ENCODE assay signal across 12 cellular contexts in genomic region chr17:19975601-19976000, GRCh38. TPM values are rescaled to one million over a fixed set of nuclear protein-coding genes. Genes with fewer than 3 reads are reported as not detected.
DNase-seq lines count a peak whose midpoint lies in the region; ATAC-seq, FAIRE-seq and TF ChIP-seq lines count a peak whose summit lies in the region.
"Had no signal": no experiment of that assay in that cellular context is flagged by ENCODE, and none has a peak within 500 bp of the region (broad histone marks: within the 10 kb centered on the region; RNA-seq: fewer than 3 reads in every experiment).

No MANE protein-coding gene starts in this region.

- no peaks in the 10 kb centered on the region; a peak in 4 of 5 replicates for H3K36me3 ChIP-seq in HepG2 (replicated peaks in 1 of 2; ENCODE audit: control insufficient read depth in 1 of 2, insufficient read depth in 2 of 2, low read length in 2 of 2)
- H3K36me3 ChIP-seq in right lobe of liver: peaks cover 0 to 12% (median 0%) of the 10 kb centered on the region in 4 donors
- H3K36me3 ChIP-seq in Panc1 (ENCODE audit: control insufficient read depth, insufficient read depth, low read length): peaks cover 4% of the 10 kb centered on the region; the same call in 1 of the 2 replicates
- peaks cover 39% of the 10 kb centered on the region for H3K36me3 ChIP-seq in SJCRH30

- FAIRE-seq in HepG2 (lab: Jason Lieb, UNC): no peak

- intact Hi-C loops in HepG2 (cut with micrococcal nuclease; ENCODE audit: unreplicated experiment): no loop called here
- intact Hi-C loops in right lobe of liver (cut with DNase I): no loop called here
- intact Hi-C loops in Panc1 (cut with micrococcal nuclease; ENCODE audit: unreplicated experiment): no loop called here

- in situ Hi-C loops in HepG2 (cut with HindIII; ENCODE audit: extremely low pct_ligation_motif_present, low pct_unique_long_range_greater_than_20kb) (loop anchor here (25.0 kb wide), 1 partner anchor 337 kb away; no protein-coding TSS in a partner anchor), Panc1 (cut with HindIII; ENCODE audit: low pct_unique_long_range_greater_than_20kb, low sequenced_read_pairs) (no loop called here)

- POLR2A ChIA-PET in HepG2 (lab: Yijun Ruan, JAX) (interaction anchor here (1.1 to 1.9 kb wide), 2 partner anchors 18 to 37 kb away, joined by 3 to 5 read pairs; no protein-coding TSS in a partner anchor), Panc1 (lab: Charles Lee) (no interaction called here)

- no peaks in the 10 kb centered on the region; the same call in 1 of the 2 replicates for H4K20me1 ChIP-seq in HepG2 (ENCODE audit: insufficient read depth, low read length)

- H3K9me3 Mint-ChIP-seq in type B pancreatic cell: peaks cover 5% of the 10 kb centered on the region

- H3K36me3 Mint-ChIP-seq in type B pancreatic cell: peaks cover 21% of the 10 kb centered on the region

- BruUV-seq in HepG2 (replicated peaks; lab: Mats Ljungman, UMichigan): TSS peak; percentile 43
- BruUV-seq in Panc1 (replicated peaks; lab: Mats Ljungman, UMichigan): TSS peak; percentile 70

- no peak overlapping the region for H3K27ac ChIP-seq in HepG2 (ENCODE audit: extremely low read length, insufficient read depth, low read length)
- H3K27ac ChIP-seq in right lobe of liver: no peak overlapping the region
- no peak overlapping the region for H3K27ac ChIP-seq in Panc1 (ENCODE audit: low read length)
- H3K27ac ChIP-seq in SJCRH30: no peak overlapping the region
- H3K27ac ChIP-seq: SK-N-MC had no signal

- 64% methylated on average over 3 of the region's 3 CpGs for WGBS in HepG2 (ENCODE audit: low lambda C conversion rate)
- 66% methylated on average over 3 of the region's 3 CpGs for WGBS in right lobe of liver (ENCODE audit: insufficient coverage, low coverage, low lambda C conversion rate, missing lambda C conversion rate)

- 0 out of 6 replicates have a peak overlapping the region, but pooled peaks of 1 of the 3 experiments have one; percentile 31 for H3K4me3 ChIP-seq in HepG2 (replicated peaks in 1 of 3; ENCODE audit: insufficient read depth in 1 of 3, low read depth in 2 of 3, low read length in 3 of 3)
- no peak overlapping the region for H3K4me3 ChIP-seq in right lobe of liver
- no peak overlapping the region for H3K4me3 ChIP-seq in Panc1 (ENCODE audit: low read depth in 2 of 2, low read length in 2 of 2)
- H3K4me3 ChIP-seq in fibroblast of pulmonary artery (replicated peaks; ENCODE audit: low read depth, low read length): peak overlapping the region; percentile 7
- no peak overlapping the region for H3K4me3 ChIP-seq in SJCRH30

- no peak overlapping the region for H2AFZ ChIP-seq in HepG2 (ENCODE audit: low read length)

- peaks cover 54% of the 10 kb centered on the region for H3K79me2 ChIP-seq in HepG2 (ENCODE audit: insufficient read depth, low read length)

- H3K27ac Mint-ChIP-seq in type B pancreatic cell: peak overlapping the region; percentile 25

- peak overlapping the region; percentile 69 for H3K4me3 Mint-ChIP-seq in type B pancreatic cell

- TF ChIP-seq RAD21 in HepG2 (CRISPR knock-in tag; IDR thresholded peaks at IDR 0.05): no peak

- H3K9ac ChIP-seq in HepG2 (ENCODE audit: insufficient read depth, low read depth, low read length): no peak overlapping the region

- TF ChIP-seq POLR2A in HepG2 (IDR thresholded peaks at IDR 0.05; ENCODE audit: insufficient read depth in 1 of 2, low read depth in 2 of 2, low read length in 2 of 2) (no peak), right lobe of liver (IDR thresholded peaks at IDR 0.05) (no peak)

- no peak for TF ChIP-seq EP300 in HepG2 (IDR thresholded peaks at IDR 0.05; ENCODE audit: low read depth in 2 of 2, low read length in 2 of 2)
- no peak for TF ChIP-seq EP300 in HepG2 (CRISPR knock-in tag; IDR thresholded peaks at IDR 0.05; ENCODE audit: borderline replicate concordance)

- H3K27me3 ChIP-seq in HepG2 (ENCODE audit: control insufficient read depth in 1 of 2, insufficient read depth in 2 of 2, low read length in 2 of 2) (no peaks in the 10 kb centered on the region; a peak in 1 of 5 replicates), right lobe of liver (no peaks in the 10 kb centered on the region), Panc1 (ENCODE audit: control insufficient read depth, insufficient read depth, low read length) (no peaks in the 10 kb centered on the region), SJCRH30 (no peaks in the 10 kb centered on the region)

- TF ChIP-seq CTCF in HepG2 (CRISPR knock-in tag; IDR thresholded peaks at IDR 0.05) (no peak), right lobe of liver (IDR thresholded peaks at IDR 0.05) (no peak), Panc1 (IDR thresholded peaks at IDR 0.05) (no peak), fibroblast of pulmonary artery (IDR thresholded peaks at IDR 0.05; ENCODE audit: low read length, missing control alignments) (no peak), type B pancreatic cell (conservative IDR thresholded peaks at IDR 0.05) (no peak)

- H3K27me3 Mint-ChIP-seq in type B pancreatic cell: no peaks in the 10 kb centered on the region

- CTCF ChIA-PET in HepG2 (lab: Yijun Ruan, JAX; ENCODE audit: low intra/inter-chr PET ratio, low total read pairs): no interaction called here
- CTCF ChIA-PET in Panc1 (lab: Charles Lee): no interaction called here

- ATAC-seq in HepG2: no peak
- no peak for ATAC-seq in right lobe of liver
- no peak for ATAC-seq in Panc1
- ATAC-seq in HG02623 (IDR thresholded peaks at IDR 0.05; ENCODE audit: unreplicated experiment): no peak
- no peak for ATAC-seq in activated CD4-positive, CD25-positive, alpha-beta regulatory T cell treated with anti-CD3 and anti-CD28 coated beads, Interleukin-2, amount 50 U/mL, for 24 hours
- ATAC-seq: esophagus mucosa had no signal

- peak overlapping the region; percentile 76 for H3K4me2 ChIP-seq in HepG2 (ENCODE audit: low read depth, low read length)

- peaks cover 17% of the 10 kb centered on the region for H3K4me1 Mint-ChIP-seq in type B pancreatic cell (ENCODE audit: unreplicated experiment)

- peaks cover 28% of the 10 kb centered on the region for H3K4me1 ChIP-seq in HepG2 (ENCODE audit: insufficient read depth, low read length)
- H3K4me1 ChIP-seq in right lobe of liver: peaks cover 0 to 14% (median 3%) of the 10 kb centered on the region in 4 donors
- no peaks in the 10 kb centered on the region; the same call in 1 of the 2 replicates for H3K4me1 ChIP-seq in Panc1 (ENCODE audit: control insufficient read depth, insufficient read depth, low read length)
- peaks cover 11% of the 10 kb centered on the region for H3K4me1 ChIP-seq in SJCRH30

- no peaks in the 10 kb centered on the region for H3K9me3 ChIP-seq in HepG2 (ENCODE audit: low read length)
- H3K9me3 ChIP-seq in right lobe of liver: no peaks in the 10 kb centered on the region
- H3K9me3 ChIP-seq in Panc1 (ENCODE audit: control insufficient read depth, insufficient read depth, low read depth, low read length): no peaks in the 10 kb centered on the region
- no peaks in the 10 kb centered on the region for H3K9me3 ChIP-seq in SJCRH30 (replicated peaks)

- DNase-seq in HepG2 (ENCODE audit: low spot score) (no peak), right lobe of liver (no peak), Panc1 (ENCODE audit: low read depth, low spot score) (no peak), fibroblast of pulmonary artery (ENCODE audit: low read depth) (no peak), type B pancreatic cell (ENCODE audit: extremely low spot score, unreplicated experiment) (no peak), SJCRH30 (no peak)
- DNase-seq: Kasumi-1, NCI-H510A had no signal

RNA-seq across cellular contexts. Expression of gene AKAP10, which starts 2.0 kb away (rescaled TPM):
- total RNA-seq in HepG2 (2016; rRNA removed; fragmentation: Illumina TruSeq; extraction: Trizol) (17.4 and 17.6 TPM in 2 replicates), right lobe of liver (10 to 100 TPM in 3 of 6 experiments, 1 to 10 TPM in 3; 8.6 to 13.1 (median 10.6) TPM), Panc1 (2021; ENCODE audit: unreplicated experiment) (24.6 TPM), type B pancreatic cell (ENCODE audit: low replicate concordance) (30.3 and 31.3 TPM in 2 replicates)
- 12.5 and 13.3 TPM in 2 replicates for total RNA-seq in HepG2 (2016; cell fraction: cytosol; rRNA removed; fragmentation: Illumina TruSeq; extraction: Trizol; ENCODE audit: low read depth)
- total RNA-seq in HepG2 (2016; cell fraction: insoluble cytoplasmic fraction; rRNA removed; fragmentation: Illumina TruSeq; extraction: Trizol): 16.4 and 16.6 TPM in 2 replicates
- total RNA-seq in HepG2 (2016; cell fraction: membrane; rRNA removed; fragmentation: Illumina TruSeq; extraction: Trizol): 11.1 and 12.6 TPM in 2 replicates
- 16.3 and 23.4 TPM in 2 replicates for total RNA-seq in HepG2 (2016; cell fraction: nucleus; rRNA removed; fragmentation: Illumina TruSeq; extraction: Trizol)
- 17.9 and 21.7 TPM in 2 replicates for polyA plus RNA-seq in HepG2 (2011; rRNA removed)
- 7.2 and 10.1 TPM in 2 replicates for polyA plus RNA-seq in HepG2 (2011; cell fraction: cytosol; rRNA removed)
- 15.4 and 16.5 TPM in 2 replicates for polyA plus RNA-seq in HepG2 (2011; cell fraction: nucleus; rRNA removed)
- polyA plus RNA-seq in HepG2 (2012): 11.1 TPM in 2 replicates
- polyA plus RNA-seq in HepG2 (2016; cell fraction: cytosol; fragmentation: Illumina TruSeq; extraction: Trizol; ENCODE audit: low read depth): 0.67 and 0.76 TPM in 2 replicates
- 12.2 and 12.9 TPM in 2 replicates for polyA plus RNA-seq in HepG2 (2016; cell fraction: insoluble cytoplasmic fraction; fragmentation: Illumina TruSeq; extraction: Trizol; ENCODE audit: low read depth)
- 2.9 and 3.1 TPM in 2 replicates for polyA plus RNA-seq in HepG2 (2016; cell fraction: membrane; fragmentation: Illumina TruSeq; extraction: Trizol; ENCODE audit: low read depth)
- 19.8 and 23.6 TPM in 2 replicates for polyA plus RNA-seq in HepG2 (2016; cell fraction: nucleus; fragmentation: Illumina TruSeq; extraction: Trizol; ENCODE audit: insufficient read depth, low read depth)
- 24.1 and 55.5 TPM in 2 replicates for polyA minus RNA-seq in HepG2 (2011; rRNA and poly(A)+ RNA removed; ENCODE audit: low replicate concordance)
- polyA minus RNA-seq in HepG2 (2011; cell fraction: cytosol; rRNA and poly(A)+ RNA removed): 12.3 and 16.3 TPM in 2 replicates
- polyA minus RNA-seq in HepG2 (2011; cell fraction: nucleus; rRNA and poly(A)+ RNA removed): 44.9 and 47.9 TPM in 2 replicates
- polyA plus RNA-seq in Panc1 (2012; ENCODE audit: insufficient read length): 11.7 TPM
- 67.1 and 68.8 TPM in 2 replicates for total RNA-seq in SJCRH30 (2014; rRNA removed; shearing (Covaris generic))

RNA-seq across cellular contexts. Expression of gene SPECC1, which starts 33.6 kb away (rescaled TPM):
- total RNA-seq in HepG2 (2016; rRNA removed; fragmentation: Illumina TruSeq; extraction: Trizol) (4.2 and 6.9 TPM in 2 replicates), right lobe of liver (1 to 10 TPM in 5 of 6 experiments, under 1 TPM in 1; 0.81 to 5.0 (median 2.8) TPM), Panc1 (2021; ENCODE audit: unreplicated experiment) (80.8 TPM), type B pancreatic cell (ENCODE audit: low replicate concordance) (19.5 and 38.0 TPM in 2 replicates)
- 20.7 and 22.5 TPM in 2 replicates for total RNA-seq in HepG2 (2016; cell fraction: cytosol; rRNA removed; fragmentation: Illumina TruSeq; extraction: Trizol; ENCODE audit: low read depth)
- total RNA-seq in HepG2 (2016; cell fraction: insoluble cytoplasmic fraction; rRNA removed; fragmentation: Illumina TruSeq; extraction: Trizol): 3.7 and 4.5 TPM in 2 replicates
- 19.0 and 22.0 TPM in 2 replicates for total RNA-seq in HepG2 (2016; cell fraction: membrane; rRNA removed; fragmentation: Illumina TruSeq; extraction: Trizol)
- 3.8 and 4.8 TPM in 2 replicates for total RNA-seq in HepG2 (2016; cell fraction: nucleus; rRNA removed; fragmentation: Illumina TruSeq; extraction: Trizol)
- polyA plus RNA-seq in HepG2 (2011; rRNA removed): 1.6 and 2.3 TPM in 2 replicates
- polyA plus RNA-seq in HepG2 (2011; cell fraction: cytosol; rRNA removed): 2.0 and 2.1 TPM in 2 replicates
- polyA plus RNA-seq in HepG2 (2011; cell fraction: nucleus; rRNA removed): 1.2 and 1.7 TPM in 2 replicates
- 0.85 and 1.5 TPM in 2 replicates for polyA plus RNA-seq in HepG2 (2012)
- polyA plus RNA-seq in HepG2 (2016; cell fraction: cytosol; fragmentation: Illumina TruSeq; extraction: Trizol; ENCODE audit: low read depth): 1.7 and 2.4 TPM in 2 replicates
- 3.3 and 4.8 TPM in 2 replicates for polyA plus RNA-seq in HepG2 (2016; cell fraction: insoluble cytoplasmic fraction; fragmentation: Illumina TruSeq; extraction: Trizol; ENCODE audit: low read depth)
- 3.4 and 3.5 TPM in 2 replicates for polyA plus RNA-seq in HepG2 (2016; cell fraction: membrane; fragmentation: Illumina TruSeq; extraction: Trizol; ENCODE audit: low read depth)
- polyA plus RNA-seq in HepG2 (2016; cell fraction: nucleus; fragmentation: Illumina TruSeq; extraction: Trizol; ENCODE audit: insufficient read depth, low read depth): 2.3 and 3.1 TPM in 2 replicates
- 3.0 and 67.6 TPM in 2 replicates for polyA minus RNA-seq in HepG2 (2011; rRNA and poly(A)+ RNA removed; ENCODE audit: low replicate concordance)
- polyA minus RNA-seq in HepG2 (2011; cell fraction: cytosol; rRNA and poly(A)+ RNA removed): 4.3 and 5.3 TPM in 2 replicates
- 3.3 and 5.2 TPM in 2 replicates for polyA minus RNA-seq in HepG2 (2011; cell fraction: nucleus; rRNA and poly(A)+ RNA removed)
- polyA plus RNA-seq in Panc1 (2012; ENCODE audit: insufficient read length): 35.0 TPM
- 155 and 167 TPM in 2 replicates for total RNA-seq in SJCRH30 (2014; rRNA removed; shearing (Covaris generic))
